Comparison of ENCODE assay signal across 26 cellular contexts in genomic region chr16:2246301-2246885, GRCh38. TPM values are rescaled to one million over a fixed set of nuclear protein-coding genes. Genes with fewer than 3 reads are reported as not detected.
DNase-seq lines count a peak whose midpoint lies in the region; ATAC-seq and TF ChIP-seq lines count a peak whose summit lies in the region.
"Had no signal": no experiment of that assay in that cellular context is flagged by ENCODE, and none has a peak within 500 bp of the region (broad histone marks: within the 10 kb centered on the region; RNA-seq: fewer than 3 reads in every experiment).

No MANE protein-coding gene starts in this region.

- no peak overlapping the region for H3K27ac Mint-ChIP-seq in natural killer cell treated with Interleukin-12 subunit alpha and Interleukin-12 subunit beta and Interleukin-15 and Interleukin-18, amount 100 ng/mL, for 72 hours
- no peak overlapping the region for H3K27ac Mint-ChIP-seq in natural killer cell
- peak overlapping the region in 2 of 3 donors; percentile 10 to 48 for H3K27ac Mint-ChIP-seq in IgD-negative memory B cell
- peak overlapping the region; percentile 79 for H3K27ac Mint-ChIP-seq in neural crest cell (ENCODE audit: unreplicated experiment)
- H3K27ac Mint-ChIP-seq: HFFc6 had no signal

- DNase-seq in natural killer cell treated with Interleukin-12 subunit alpha and Interleukin-12 subunit beta and Interleukin-15 and Interleukin-18, amount 100 ng/mL, for 72 hours (ENCODE audit: low spot score), result peak; percentile 59
- DNase-seq in natural killer cell (no peak), neural crest cell (ENCODE audit: low read depth, low spot score) (no peak), midbrain (lab: John Stamatoyannopoulos, UW) (no peak)
- DNase-seq: C1 segment of cervical spinal cord; CD4-positive, alpha-beta memory T cell; COR-L47; DMS 273 treated with DMSO at 0.1 percent for 48 hours; DMS79; EL; GDM1; HFFc6; IMR-90; NCI-H1048; NCI-H1417 treated with DMSO at 0.1 percent for 48 hours; NCI-H1694 treated with DMSO at 0.1 percent for 48 hours; NCI-H2081; NCI-H2227 treated with DMSO at 0.1 percent for 48 hours; NCI-H69; RPMI8226; SK-N-SH; SW 1271 had no signal

- H3K4me3 Mint-ChIP-seq in natural killer cell treated with Interleukin-12 subunit alpha and Interleukin-12 subunit beta and Interleukin-15 and Interleukin-18, amount 100 ng/mL, for 72 hours, result no peak overlapping the region
- no peak overlapping the region for H3K4me3 Mint-ChIP-seq in natural killer cell
- H3K4me3 Mint-ChIP-seq in IgD-negative memory B cell, result no peak overlapping the region
- H3K4me3 Mint-ChIP-seq in neural crest cell, result no peak overlapping the region
- H3K4me3 Mint-ChIP-seq: CD4-positive, alpha-beta memory T cell; HFFc6 had no signal

- H3K36me3 Mint-ChIP-seq in natural killer cell treated with Interleukin-12 subunit alpha and Interleukin-12 subunit beta and Interleukin-15 and Interleukin-18, amount 100 ng/mL, for 72 hours, result no peaks in the 10 kb centered on the region
- no peaks in the 10 kb centered on the region for H3K36me3 Mint-ChIP-seq in natural killer cell
- H3K36me3 Mint-ChIP-seq in IgD-negative memory B cell, result no peaks in the 10 kb centered on the region
- peaks cover 5% of the 10 kb centered on the region for H3K36me3 Mint-ChIP-seq in neural crest cell (ENCODE audit: low read depth)

- no peaks in the 10 kb centered on the region for H3K9me3 Mint-ChIP-seq in natural killer cell treated with Interleukin-12 subunit alpha and Interleukin-12 subunit beta and Interleukin-15 and Interleukin-18, amount 100 ng/mL, for 72 hours
- H3K9me3 Mint-ChIP-seq in natural killer cell (no peaks in the 10 kb centered on the region), IgD-negative memory B cell (no peaks in the 10 kb centered on the region), neural crest cell (no peaks in the 10 kb centered on the region)
- H3K9me3 Mint-ChIP-seq: HFFc6 had no signal

- ATAC-seq in natural killer cell treated with Interleukin-12 subunit alpha and Interleukin-12 subunit beta and Interleukin-15 and Interleukin-18, amount 100 ng/mL, for 72 hours, result no peak
- ATAC-seq in natural killer cell (no peak), GM21381 (IDR thresholded peaks at IDR 0.05; ENCODE audit: unreplicated experiment) (no peak), GM19351 (IDR thresholded peaks at IDR 0.05; ENCODE audit: unreplicated experiment) (no peak)
- ATAC-seq: GM12878 had no signal

- no peaks in the 10 kb centered on the region for H3K27me3 Mint-ChIP-seq in natural killer cell treated with Interleukin-12 subunit alpha and Interleukin-12 subunit beta and Interleukin-15 and Interleukin-18, amount 100 ng/mL, for 72 hours
- no peaks in the 10 kb centered on the region for H3K27me3 Mint-ChIP-seq in natural killer cell (ENCODE audit: low read depth in 2 of 2)
- H3K27me3 Mint-ChIP-seq in IgD-negative memory B cell, result no peaks in the 10 kb centered on the region
- H3K27me3 Mint-ChIP-seq in neural crest cell (ENCODE audit: low read depth), result peaks cover 3% of the 10 kb centered on the region
- H3K27me3 Mint-ChIP-seq: CD4-positive, alpha-beta memory T cell had no signal

- peaks cover 0 to 8% of the 10 kb centered on the region in 2 donors for H3K4me1 Mint-ChIP-seq in natural killer cell treated with Interleukin-12 subunit alpha and Interleukin-12 subunit beta and Interleukin-15 and Interleukin-18, amount 100 ng/mL, for 72 hours (ENCODE audit: low read depth in 2 of 2)
- H3K4me1 Mint-ChIP-seq in natural killer cell (peaks cover 0 to 6% of the 10 kb centered on the region in 2 donors), IgD-negative memory B cell (peaks cover 0 to 4% (median 3%) of the 10 kb centered on the region in 3 donors), neural crest cell (peaks cover 7% of the 10 kb centered on the region)

- intact Hi-C loops in natural killer cell (cut with micrococcal nuclease), result no loop called here

- TF ChIP-seq CTCF in natural killer cell (IDR thresholded peaks at IDR 0.05) (no peak), neural crest cell (conservative IDR thresholded peaks at IDR 0.05) (no peak)

RNA-seq across cellular contexts. Expression of gene ECI1, which starts 5.0 kb away (rescaled TPM):
- 10 to 100 TPM; 29.1 to 51.1 TPM for total RNA-seq in natural killer cell treated with Interleukin-12 subunit alpha and Interleukin-12 subunit beta and Interleukin-15 and Interleukin-18, amount 100 ng/mL, for 72 hours
- total RNA-seq in natural killer cell, result 10 to 100 TPM; 14.6 to 19.2 (median 19.0) TPM
- 65.1 TPM for polyA plus RNA-seq in IgD-negative memory B cell
- 71.9 and 79.2 TPM in 2 replicates for total RNA-seq in neural crest cell

RNA-seq across cellular contexts. Expression of gene DNASE1L2, which starts 10.1 kb away (rescaled TPM):
- total RNA-seq in natural killer cell treated with Interleukin-12 subunit alpha and Interleukin-12 subunit beta and Interleukin-15 and Interleukin-18, amount 100 ng/mL, for 72 hours, result 1 to 10 TPM in 1 of 2 donors, under 1 TPM in 1; 0.88 to 3.5 TPM
- total RNA-seq in natural killer cell (1 to 10 TPM in 1 of 3 donors, under 1 TPM in 2; 0.19 to 1.4 (median 0.77) TPM), neural crest cell (1.6 and 2.6 TPM in 2 replicates)
- polyA plus RNA-seq in IgD-negative memory B cell, result not detected
- polyA plus RNA-seq: CD4-positive, alpha-beta memory T cell had no signal

RNA-seq across cellular contexts. Expression of gene RNPS1, which starts 21.5 kb away (rescaled TPM):
- 100 to 1,000 TPM; 256 to 334 TPM for total RNA-seq in natural killer cell treated with Interleukin-12 subunit alpha and Interleukin-12 subunit beta and Interleukin-15 and Interleukin-18, amount 100 ng/mL, for 72 hours
- total RNA-seq in natural killer cell (100 to 1,000 TPM; 269 to 284 (median 273) TPM), neural crest cell (390 and 420 TPM in 2 replicates)
- polyA plus RNA-seq in IgD-negative memory B cell, result 330 TPM

RNA-seq across cellular contexts. Expression of gene E4F1, which starts 23.0 kb away (rescaled TPM):
- total RNA-seq in natural killer cell treated with Interleukin-12 subunit alpha and Interleukin-12 subunit beta and Interleukin-15 and Interleukin-18, amount 100 ng/mL, for 72 hours, result 10 to 100 TPM; 27.5 to 51.8 TPM
- total RNA-seq in natural killer cell, result 10 to 100 TPM; 43.6 to 45.7 (median 45.7) TPM
- polyA plus RNA-seq in IgD-negative memory B cell, result 23.2 TPM
- 37.5 and 38.9 TPM in 2 replicates for total RNA-seq in neural crest cell

RNA-seq across cellular contexts. Expression of gene PGP, which starts 31.8 kb away (rescaled TPM):
- total RNA-seq in natural killer cell treated with Interleukin-12 subunit alpha and Interleukin-12 subunit beta and Interleukin-15 and Interleukin-18, amount 100 ng/mL, for 72 hours, result 10 to 100 TPM; 18.8 to 39.8 TPM
- total RNA-seq in natural killer cell (10 to 100 TPM in 2 of 3 donors, 1 to 10 TPM in 1; 9.7 to 12.8 (median 12.4) TPM), neural crest cell (47.3 and 50.2 TPM in 2 replicates)
- 6.4 TPM for polyA plus RNA-seq in IgD-negative memory B cell

Comparison
In these comparisons a context has a peak if more than half of its experiments do, and no peak if none do; other contexts are left out.
1. H3K27ac Mint-ChIP-seq: peak in IgD-negative memory B cell (2 of 3) and neural crest cell (single experiment); none in natural killer cell treated with Interleukin-12 subunit alpha and Interleukin-12 subunit beta and Interleukin-15 and Interleukin-18, amount 100 ng/mL, for 72 hours (0 of 2) and natural killer cell (0 of 2).